ENCODE assay signal across 8 cellular contexts in the genomic region with DNA sequence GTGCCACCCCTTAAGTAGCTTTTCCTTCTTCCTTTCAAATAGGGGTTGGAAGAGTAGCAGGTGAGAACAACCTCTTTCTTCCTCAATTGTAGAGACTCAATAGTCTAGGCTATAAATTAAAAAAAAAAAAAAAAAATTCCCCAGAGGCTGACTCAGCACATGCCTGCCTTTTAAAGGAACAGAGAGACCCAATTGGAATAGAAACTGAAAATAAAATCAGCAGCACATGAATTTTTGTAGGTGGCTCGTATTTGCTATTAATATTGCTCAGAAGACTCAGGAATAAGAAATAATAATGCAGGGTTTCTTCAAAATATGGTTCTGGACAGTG. TPM values are rescaled to one million over a fixed set of nuclear protein-coding genes. Genes with fewer than 3 reads are reported as not detected.
DNase-seq lines count a peak whose midpoint lies in the region; ATAC-seq and TF ChIP-seq lines count a peak whose summit lies in the region.

No MANE protein-coding gene starts in this region.

- peaks cover 17% of the 10 kb centered on the region for H3K36me3 Mint-ChIP-seq in Caco-2 (ENCODE audit: insufficient read depth, unreplicated experiment)

- intact Hi-C loops in Caco-2 (cut with micrococcal nuclease; ENCODE audit: unreplicated experiment): loop anchor here (1.0 kb wide), 1 partner anchor 30 kb away; no protein-coding TSS in a partner anchor

- no TSS peak for BruUV-seq in Caco-2 (replicated peaks; lab: Mats Ljungman, UMichigan)

- H3K9me3 ChIP-seq in SU-DHL-6 (ENCODE audit: insufficient read depth, low read length) (no peaks in the 10 kb centered on the region), Caco-2 (no peaks in the 10 kb centered on the region)

- H3K9ac ChIP-seq in SU-DHL-6 (ENCODE audit: low read length): no peak overlapping the region

- no peak overlapping the region for H2AFZ ChIP-seq in SU-DHL-6 (ENCODE audit: low read depth, low read length, severe bottlenecking)

- no peak overlapping the region for H3K4me3 Mint-ChIP-seq in Caco-2 (ENCODE audit: unreplicated experiment)

- DNase-seq in AG20443 (ENCODE audit: low spot score) (peak; percentile 49), HEK293T (ENCODE audit: extremely low spot score) (no peak), fibroblast of villous mesenchyme (ENCODE audit: low read depth) (peak; percentile 58), OCI-M2 (lab: John Stamatoyannopoulos, UW; ENCODE audit: unreplicated experiment) (no peak), Caco-2 (no peak)
- DNase-seq in stimulated activated naive CD8-positive, alpha-beta T cell treated with anti-CD3 and anti-CD28 coated beads, Interleukin-15, Interleukin-2, amounts not matched to agents 100 U/mL and 50 U/mL, for 24 hours: no peak
- no peak for DNase-seq in activated CD8-positive, alpha-beta memory T cell treated with anti-CD3 and anti-CD28 coated beads, Interleukin-2, amount 50 U/mL, for 48 hours

- CTCF ChIA-PET in HEK293T (lab: Yijun Ruan, JAX) (no interaction called here), Caco-2 (lab: Charles Lee) (interaction anchor here (7.8 kb wide), 1 partner anchor 57 kb away, joined by 47 read pairs; no protein-coding TSS in a partner anchor)

- H3K27me3 ChIP-seq in SU-DHL-6 (ENCODE audit: low read length): no peaks in the 10 kb centered on the region
- no peaks in the 10 kb centered on the region for H3K27me3 ChIP-seq in Caco-2 (replicated peaks; ENCODE audit: control insufficient read depth, insufficient read depth, low read length)

- ATAC-seq in stimulated activated naive CD8-positive, alpha-beta T cell treated with anti-CD3 and anti-CD28 coated beads, Interleukin-15, Interleukin-2, amounts not matched to agents 100 U/mL and 50 U/mL, for 24 hours: peak; percentile 44

- no peak for TF ChIP-seq CTCF in SU-DHL-6 (IDR thresholded peaks at IDR 0.05; ENCODE audit: insufficient read depth, low read length, poor library complexity, severe bottlenecking)
- no peak for TF ChIP-seq CTCF in fibroblast of villous mesenchyme (IDR thresholded peaks at IDR 0.05; ENCODE audit: insufficient read depth, low read depth, low read length)
- no peak for TF ChIP-seq CTCF in Caco-2 (IDR thresholded peaks at IDR 0.05; ENCODE audit: insufficient read depth in 1 of 2, low read depth in 1 of 2, low read length in 1 of 2, severe bottlenecking in 1 of 2, unreplicated experiment in 1 of 2)

- H3K4me1 Mint-ChIP-seq in Caco-2 (ENCODE audit: low read depth, unreplicated experiment): peaks cover 66% of the 10 kb centered on the region

- no peaks in the 10 kb centered on the region; the same call in 1 of the 2 replicates for H4K20me1 ChIP-seq in SU-DHL-6 (ENCODE audit: low read depth, low read length)

- peaks cover 100% of the 10 kb centered on the region for H3K79me2 ChIP-seq in SU-DHL-6 (ENCODE audit: insufficient read depth, low read length)

- peak overlapping the region; percentile 43 for H3K4me2 ChIP-seq in SU-DHL-6 (ENCODE audit: low read depth, low read length, poor library complexity, severe bottlenecking)

- H3F3A ChIP-seq in SU-DHL-6 (ENCODE audit: insufficient read depth): peaks cover 15% of the 10 kb centered on the region; the same call in 1 of the 2 replicates

- H3K4me1 ChIP-seq in Caco-2: peaks cover 61% of the 10 kb centered on the region

- H3K9me2 ChIP-seq in SU-DHL-6 (replicated peaks; ENCODE audit: insufficient read depth, low read length): no peaks in the 10 kb centered on the region

- POLR2A ChIA-PET in HEK293T (lab: Yijun Ruan, JAX): interaction anchor here (0.7 to 1.9 kb wide), 3 partner anchors 12 to 39 kb away, joined by 3 to 6 read pairs (median 3); a partner anchor contains a TSS
- POLR2A ChIA-PET in Caco-2 (lab: Charles Lee): interaction anchor here (0.6 kb wide), 1 partner anchor 57 kb away, joined by 3 read pairs; no protein-coding TSS in a partner anchor

- no peaks in the 10 kb centered on the region for H3K27me3 Mint-ChIP-seq in Caco-2 (ENCODE audit: insufficient read depth, unreplicated experiment)

- H3K4me3 ChIP-seq in SU-DHL-6 (ENCODE audit: insufficient read depth, low read length, poor library complexity, severe bottlenecking) (peak overlapping the region; percentile 24), fibroblast of villous mesenchyme (ENCODE audit: low read depth, low read length) (peak overlapping the region; percentile 48), Caco-2 (ENCODE audit: low read depth, low read length) (no peak overlapping the region)

- H3K36me3 ChIP-seq in SU-DHL-6 (ENCODE audit: low read length) (no peaks in the 10 kb centered on the region), Caco-2 (ENCODE audit: control insufficient read depth, insufficient read depth, low read length) (peaks cover 3% of the 10 kb centered on the region; the same call in 1 of the 2 replicates)

- H3K27ac ChIP-seq in SU-DHL-6 (ENCODE audit: low read depth, low read length): peak overlapping the region; percentile 24

- H3K9me3 Mint-ChIP-seq in Caco-2 (ENCODE audit: unreplicated experiment): no peaks in the 10 kb centered on the region

- H3K27ac Mint-ChIP-seq in Caco-2 (ENCODE audit: unreplicated experiment): no peak overlapping the region

TF ChIP-seq in HEK293T, 16 proteins besides CTCF, POLR2A, EP300 and RAD21:
- TF ChIP-seq NFRKB (IDR thresholded peaks at IDR 0.05): no peak
- TF ChIP-seq FOXA1 (IDR thresholded peaks at IDR 0.05): no peak
- peak; percentile 88 for TF ChIP-seq ZNF384 (IDR thresholded peaks at IDR 0.05)
- no peak for TF ChIP-seq ELF4 (IDR thresholded peaks at IDR 0.05)
- TF ChIP-seq SP1 (IDR thresholded peaks at IDR 0.05): no peak
- TF ChIP-seq SUZ12 (IDR thresholded peaks at IDR 0.05): no peak
- no peak for TF ChIP-seq TARDBP (IDR thresholded peaks at IDR 0.05)
- TF ChIP-seq, protein P1, sequence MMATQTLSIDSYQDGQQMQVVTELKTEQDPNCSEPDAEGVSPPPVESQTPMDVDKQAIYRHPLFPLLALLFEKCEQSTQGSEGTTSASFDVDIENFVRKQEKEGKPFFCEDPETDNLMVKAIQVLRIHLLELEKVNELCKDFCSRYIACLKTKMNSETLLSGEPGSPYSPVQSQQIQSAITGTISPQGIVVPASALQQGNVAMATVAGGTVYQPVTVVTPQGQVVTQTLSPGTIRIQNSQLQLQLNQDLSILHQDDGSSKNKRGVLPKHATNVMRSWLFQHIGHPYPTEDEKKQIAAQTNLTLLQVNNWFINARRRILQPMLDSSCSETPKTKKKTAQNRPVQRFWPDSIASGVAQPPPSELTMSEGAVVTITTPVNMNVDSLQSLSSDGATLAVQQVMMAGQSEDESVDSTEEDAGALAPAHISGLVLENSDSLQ (IDR thresholded peaks at IDR 0.05): peak; percentile 39; the same call in 1 of the 2 replicates
- TF ChIP-seq ARNT (IDR thresholded peaks at IDR 0.05): no peak
- no peak for TF ChIP-seq LEF1 (IDR thresholded peaks at IDR 0.05; ENCODE audit: borderline replicate concordance)
- TF ChIP-seq L3MBTL2 (conservative IDR thresholded peaks at IDR 0.05): no peak
- no peak for TF ChIP-seq FOXK2 (IDR thresholded peaks at IDR 0.05)
- no peak for TF ChIP-seq CTBP1 (IDR thresholded peaks at IDR 0.05; ENCODE audit: borderline replicate concordance)

RNA-seq across cellular contexts. Expression of a gene that starts 19.3 kb away (rescaled TPM):
- total RNA-seq in fibroblast of villous mesenchyme (10.3 and 19.9 TPM in 2 replicates), Caco-2 (2022) (142 and 144 TPM in 2 replicates)

Comparison
In these comparisons a context has a peak if more than half of its experiments do, and no peak if none do; other contexts are left out.
1. DNase-seq: peak in AG20443 (single experiment) and fibroblast of villous mesenchyme (single experiment); none in HEK293T (single experiment), stimulated activated naive CD8-positive, alpha-beta T cell treated with anti-CD3 and anti-CD28 coated beads, Interleukin-15, Interleukin-2, amounts not matched to agents 100 U/mL and 50 U/mL, for 24 hours (single experiment), OCI-M2 (single experiment), Caco-2 (0 of 2) and activated CD8-positive, alpha-beta memory T cell treated with anti-CD3 and anti-CD28 coated beads, Interleukin-2, amount 50 U/mL, for 48 hours (single experiment).